Comparison of ENCODE assay signal across 1 cellular context in genomic region chr9:35756743-35757526, GRCh38.
TF ChIP-seq lines count a peak whose summit lies in the region.

No MANE protein-coding gene starts in this region.

TF ChIP-seq in HepG2, 621 proteins besides CTCF, POLR2A, EP300 and RAD21 (continued from another document and continues in another):
- no peak for TF ChIP-seq SKI (IDR thresholded peaks at IDR 0.05; ENCODE audit: partially characterized antibody)
- TF ChIP-seq ZNF367 (CRISPR knock-in tag; IDR thresholded peaks at IDR 0.05; ENCODE audit: borderline replicate concordance) = peak; percentile 84; the same call in 1 of the 2 replicates
- 0 out of 2 replicates have a peak, but pooled peaks have one; percentile 24 for TF ChIP-seq ZFP1 (CRISPR knock-in tag; IDR thresholded peaks at IDR 0.05)
- peak; percentile 72 for TF ChIP-seq FOSL2 (CRISPR knock-in tag; IDR thresholded peaks at IDR 0.05)
- TF ChIP-seq ZSCAN12 (CRISPR knock-in tag; IDR thresholded peaks at IDR 0.05) = 0 out of 2 replicates have a peak, but pooled peaks have one; percentile 47
- TF ChIP-seq ZNF3 (CRISPR knock-in tag; IDR thresholded peaks at IDR 0.05) = no peak
- TF ChIP-seq KDM5B (CRISPR knock-in tag; IDR thresholded peaks at IDR 0.05; ENCODE audit: borderline replicate concordance) = peak; percentile 57; the same call in 1 of the 2 replicates
- 0 out of 2 replicates have a peak, but pooled peaks have one; percentile 13 for TF ChIP-seq THAP9 (CRISPR knock-in tag; IDR thresholded peaks at IDR 0.05; ENCODE audit: borderline replicate concordance)
- no peak for TF ChIP-seq NCOR1 (IDR thresholded peaks at IDR 0.05; ENCODE audit: borderline replicate concordance, low read length)
- TF ChIP-seq POLR2G (IDR thresholded peaks at IDR 0.05; ENCODE audit: low read depth, low read length) = peak; percentile 71
- TF ChIP-seq SRY (CRISPR knock-in tag; IDR thresholded peaks at IDR 0.05) = peak; percentile 7; the same call in 1 of the 2 replicates
- TF ChIP-seq FOXJ3 (CRISPR knock-in tag; IDR thresholded peaks at IDR 0.05; ENCODE audit: borderline replicate concordance) = 0 out of 2 replicates have a peak, but pooled peaks have one; percentile 32
- no peak for TF ChIP-seq GRHL1 (CRISPR knock-in tag; conservative IDR thresholded peaks at IDR 0.05)
- peak; percentile 90 for TF ChIP-seq ZFX (CRISPR knock-in tag; IDR thresholded peaks at IDR 0.05; ENCODE audit: low read depth)
- no peak for TF ChIP-seq ZBTB21 (CRISPR knock-in tag; IDR thresholded peaks at IDR 0.05)
- 0 out of 2 replicates have a peak, but pooled peaks have one; percentile 34 for TF ChIP-seq ZBTB14 (CRISPR knock-in tag; IDR thresholded peaks at IDR 0.05)
- no peak for TF ChIP-seq CSRNP2 (CRISPR knock-in tag; conservative IDR thresholded peaks at IDR 0.05; ENCODE audit: low read depth)
- peak; percentile 8; the same call in 1 of the 2 replicates for TF ChIP-seq MIXL1 (CRISPR knock-in tag; IDR thresholded peaks at IDR 0.05)
- 0 out of 2 replicates have a peak, but pooled peaks have one; percentile 19 for TF ChIP-seq BCL6 (CRISPR knock-in tag; IDR thresholded peaks at IDR 0.05)
- TF ChIP-seq KDM1A (CRISPR knock-in tag; IDR thresholded peaks at IDR 0.05) = no peak
- TF ChIP-seq ZNF672 (CRISPR knock-in tag; IDR thresholded peaks at IDR 0.05) = no peak
- 0 out of 2 replicates have a peak, but pooled peaks have one; percentile 33 for TF ChIP-seq ZNF580 (CRISPR knock-in tag; IDR thresholded peaks at IDR 0.05; ENCODE audit: borderline replicate concordance, low read depth)
- peak; percentile 26; the same call in 1 of the 2 replicates for TF ChIP-seq MYNN (CRISPR knock-in tag; IDR thresholded peaks at IDR 0.05; ENCODE audit: low read depth)
- TF ChIP-seq ZNF574 (CRISPR knock-in tag; IDR thresholded peaks at IDR 0.05) = peak; percentile 83
- peak; percentile 82; the same call in 1 of the 2 replicates for TF ChIP-seq ZBTB42 (CRISPR knock-in tag; IDR thresholded peaks at IDR 0.05)
- peak; percentile 69 for TF ChIP-seq ISL2 (CRISPR knock-in tag; IDR thresholded peaks at IDR 0.05)
- peak; percentile 79; the same call in 1 of the 2 replicates for TF ChIP-seq ETV5 (CRISPR knock-in tag; IDR thresholded peaks at IDR 0.05; ENCODE audit: borderline replicate concordance)
- 0 out of 2 replicates have a peak, but pooled peaks have one; percentile 8 for TF ChIP-seq ZNF121 (CRISPR knock-in tag; IDR thresholded peaks at IDR 0.05)
- peak; percentile 23 for TF ChIP-seq ZNF607 (CRISPR knock-in tag; IDR thresholded peaks at IDR 0.05; ENCODE audit: borderline replicate concordance)
- no peak for TF ChIP-seq ZNF160 (CRISPR knock-in tag; IDR thresholded peaks at IDR 0.05)
- no peak for TF ChIP-seq ELF4 (CRISPR knock-in tag; IDR thresholded peaks at IDR 0.05; ENCODE audit: borderline replicate concordance)
- TF ChIP-seq ZNF788 (CRISPR knock-in tag; IDR thresholded peaks at IDR 0.05; ENCODE audit: borderline replicate concordance) = peak; percentile 43; the same call in 1 of the 2 replicates
- no peak for TF ChIP-seq TERF1 (CRISPR knock-in tag; IDR thresholded peaks at IDR 0.05)
- TF ChIP-seq NFKB2 (CRISPR knock-in tag; IDR thresholded peaks at IDR 0.05; ENCODE audit: borderline replicate concordance) = peak; percentile 66
- TF ChIP-seq TSC22D2 (CRISPR knock-in tag; IDR thresholded peaks at IDR 0.05; ENCODE audit: borderline replicate concordance) = no peak
- TF ChIP-seq TP53 (CRISPR knock-in tag; conservative IDR thresholded peaks at IDR 0.05) = 0 out of 2 replicates have a peak, but pooled peaks have one; percentile 60
- no peak for TF ChIP-seq SYNCRIP (IDR thresholded peaks at IDR 0.05; ENCODE audit: insufficient read depth, low read depth, low read length)
- peak; percentile 81 for TF ChIP-seq RBFOX2 (IDR thresholded peaks at IDR 0.05; ENCODE audit: low read depth, low read length)
- TF ChIP-seq EED (CRISPR knock-in tag; IDR thresholded peaks at IDR 0.05) = no peak
- no peak for TF ChIP-seq CEBPZ (IDR thresholded peaks at IDR 0.05; ENCODE audit: low read length)
- TF ChIP-seq ARID4A (CRISPR knock-in tag; IDR thresholded peaks at IDR 0.05; ENCODE audit: borderline replicate concordance) = peak; percentile 78; the same call in 1 of the 2 replicates
